Comparison of ENCODE assay signal across 1 cellular context in the genomic region with DNA sequence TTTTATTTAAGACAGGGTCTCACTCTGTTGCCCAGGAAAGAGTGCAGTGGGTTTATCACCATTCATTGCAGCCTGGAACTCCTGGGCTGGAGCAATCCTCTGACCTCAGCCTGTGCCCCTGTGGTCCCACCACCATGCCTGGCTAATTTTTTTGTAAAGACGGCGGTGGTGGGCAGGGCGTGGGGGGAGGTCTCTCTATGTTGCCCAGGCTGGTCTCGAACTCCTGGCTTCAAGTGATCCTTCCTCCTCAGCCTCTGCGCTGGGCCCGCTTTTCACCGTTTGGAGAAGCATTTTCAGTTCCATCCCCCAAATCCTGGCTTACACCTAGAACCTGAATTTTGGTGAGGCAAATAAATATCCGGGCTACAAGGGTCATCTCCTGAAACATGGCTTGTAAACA.
TF ChIP-seq lines count a peak whose summit lies in the region.

No MANE protein-coding gene starts in this region.

TF ChIP-seq in IMR-90, 13 proteins besides CTCF, POLR2A, EP300 and RAD21:
- TF ChIP-seq CEBPB (IDR thresholded peaks at IDR 0.05; ENCODE audit: low read depth, low read length) (no peak), MAZ (IDR thresholded peaks at IDR 0.05; ENCODE audit: borderline replicate concordance, low read depth, low read length) (no peak), FOS (IDR thresholded peaks at IDR 0.05; ENCODE audit: low read depth, low read length) (no peak), RFX5 (IDR thresholded peaks at IDR 0.05; ENCODE audit: low read depth, low read length) (no peak), SMC3 (IDR thresholded peaks at IDR 0.05; ENCODE audit: low read depth, low read length) (no peak), RCOR1 (IDR thresholded peaks at IDR 0.05; ENCODE audit: insufficient replicate concordance, low read length) (no peak), BHLHE40 (IDR thresholded peaks at IDR 0.05; ENCODE audit: low read depth, low read length) (no peak), NFE2L2 (IDR thresholded peaks at IDR 0.05; ENCODE audit: low read depth, low read length) (no peak), CHD1 (IDR thresholded peaks at IDR 0.05; ENCODE audit: low read depth, low read length) (no peak), MXI1 (IDR thresholded peaks at IDR 0.05; ENCODE audit: borderline replicate concordance, low read depth, low read length) (no peak), MAFK (IDR thresholded peaks at IDR 0.05; ENCODE audit: low read depth, low read length) (no peak)
- TF ChIP-seq, protein P1, sequence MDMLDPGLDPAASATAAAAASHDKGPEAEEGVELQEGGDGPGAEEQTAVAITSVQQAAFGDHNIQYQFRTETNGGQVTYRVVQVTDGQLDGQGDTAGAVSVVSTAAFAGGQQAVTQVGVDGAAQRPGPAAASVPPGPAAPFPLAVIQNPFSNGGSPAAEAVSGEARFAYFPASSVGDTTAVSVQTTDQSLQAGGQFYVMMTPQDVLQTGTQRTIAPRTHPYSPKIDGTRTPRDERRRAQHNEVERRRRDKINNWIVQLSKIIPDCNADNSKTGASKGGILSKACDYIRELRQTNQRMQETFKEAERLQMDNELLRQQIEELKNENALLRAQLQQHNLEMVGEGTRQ (IDR thresholded peaks at IDR 0.05; ENCODE audit: low read depth, low read length) = no peak
- TF ChIP-seq, protein P2, sequence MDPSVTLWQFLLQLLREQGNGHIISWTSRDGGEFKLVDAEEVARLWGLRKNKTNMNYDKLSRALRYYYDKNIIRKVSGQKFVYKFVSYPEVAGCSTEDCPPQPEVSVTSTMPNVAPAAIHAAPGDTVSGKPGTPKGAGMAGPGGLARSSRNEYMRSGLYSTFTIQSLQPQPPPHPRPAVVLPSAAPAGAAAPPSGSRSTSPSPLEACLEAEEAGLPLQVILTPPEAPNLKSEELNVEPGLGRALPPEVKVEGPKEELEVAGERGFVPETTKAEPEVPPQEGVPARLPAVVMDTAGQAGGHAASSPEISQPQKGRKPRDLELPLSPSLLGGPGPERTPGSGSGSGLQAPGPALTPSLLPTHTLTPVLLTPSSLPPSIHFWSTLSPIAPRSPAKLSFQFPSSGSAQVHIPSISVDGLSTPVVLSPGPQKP (IDR thresholded peaks at IDR 0.05; ENCODE audit: borderline replicate concordance, low read depth, low read length) = no peak
